8 cellular contexts compared by ENCODE assay signal in the genomic region with DNA sequence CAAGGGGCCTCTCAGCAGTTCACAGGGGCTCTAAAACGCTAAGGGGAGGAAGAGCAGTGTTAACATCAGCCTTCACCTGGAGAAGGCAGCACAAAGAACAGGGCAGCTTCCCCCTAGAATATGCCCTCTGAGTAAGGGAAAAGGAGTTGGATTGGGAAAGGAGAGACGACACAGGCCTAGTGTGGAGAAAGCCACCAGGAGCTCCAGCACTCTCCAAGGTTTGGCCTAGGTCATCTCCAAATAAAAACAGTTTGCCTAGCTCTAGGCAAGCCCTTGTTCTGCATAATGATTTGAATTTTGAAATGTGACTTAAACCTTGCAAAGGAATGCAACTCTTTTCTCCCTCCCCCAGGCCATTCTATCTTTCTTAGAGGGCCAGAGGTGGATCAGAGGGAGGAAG.
A peak's percentile ranks its signal among the peaks of the same experiment; 100 is the strongest.
DNase-seq lines count a peak whose midpoint lies in the region; ATAC-seq and TF ChIP-seq lines count a peak whose summit lies in the region.

No MANE protein-coding gene starts in this region.

- H3K27me3 Mint-ChIP-seq in chondrocyte (ENCODE audit: low read depth), result no peaks in the 10 kb centered on the region

- no peaks in the 10 kb centered on the region for H3K36me3 ChIP-seq in mucosa of stomach (ENCODE audit: control insufficient read depth, insufficient read depth, low read length)

- H3K9ac ChIP-seq in mucosa of stomach (ENCODE audit: low read length), result peak overlapping the region; percentile 61

- no peaks in the 10 kb centered on the region for H3K27me3 ChIP-seq in mucosa of stomach (ENCODE audit: control insufficient read depth, insufficient read depth, low read length)

- H3K27ac ChIP-seq in 22Rv1, result peak overlapping the region; percentile 94

- H3K4me1 Mint-ChIP-seq in chondrocyte (ENCODE audit: low read depth), result peaks cover 53% of the 10 kb centered on the region

- TF ChIP-seq CTCF in 22Rv1 (IDR thresholded peaks at IDR 0.05) (no peak), chondrocyte (IDR thresholded peaks at IDR 0.05) (no peak)

- H3K4me3 Mint-ChIP-seq in chondrocyte (ENCODE audit: unreplicated experiment), result peak overlapping the region; percentile 76

- H3K9me3 ChIP-seq in mucosa of stomach (ENCODE audit: control insufficient read depth, low read length), result no peaks in the 10 kb centered on the region

- H3K4me3 ChIP-seq in mucosa of stomach (ENCODE audit: low read length), result peak overlapping the region; percentile 53

- peak; percentile 80 for DNase-seq in KG1 (lab: John Stamatoyannopoulos, UW)
- no peak for DNase-seq in chondrocyte (ENCODE audit: low spot score)
- DNase-seq in HT-29 (ENCODE audit: low spot score), result no peak
- no peak for DNase-seq in LoVo (ENCODE audit: low spot score)
- no peak for DNase-seq in stimulated activated CD4-positive, alpha-beta T cell treated with anti-CD3 and anti-CD28 coated beads, Interleukin-4, amount 100 ng/mL, for 24 hours

- H3K36me3 Mint-ChIP-seq in chondrocyte (ENCODE audit: low read depth), result no peaks in the 10 kb centered on the region

- no peaks in the 10 kb centered on the region for H3K9me3 Mint-ChIP-seq in chondrocyte (ENCODE audit: low read depth)

- H3K27ac Mint-ChIP-seq in chondrocyte (ENCODE audit: unreplicated experiment), result peak overlapping the region; percentile 93

- peaks cover 30% of the 10 kb centered on the region for H3K4me1 ChIP-seq in mucosa of stomach (ENCODE audit: control insufficient read depth, insufficient read depth, low read length)

- no peak for ATAC-seq in HG03342 (IDR thresholded peaks at IDR 0.05; ENCODE audit: unreplicated experiment)
